ENCODE assay signal across 1 cellular context in genomic region chr17:83085103-83085502, GRCh38.
TF ChIP-seq lines count a peak whose summit lies in the region.

No MANE protein-coding gene starts in this region.

TF ChIP-seq in IMR-90, 13 proteins besides CTCF, POLR2A, EP300 and RAD21:
- TF ChIP-seq ELK1 (IDR thresholded peaks at IDR 0.05; ENCODE audit: borderline replicate concordance, low read depth, low read length) (no peak), BHLHE40 (IDR thresholded peaks at IDR 0.05; ENCODE audit: low read depth, low read length) (no peak), NFE2L2 (IDR thresholded peaks at IDR 0.05; ENCODE audit: low read depth, low read length) (no peak), FOS (IDR thresholded peaks at IDR 0.05; ENCODE audit: low read depth, low read length) (no peak), CEBPB (IDR thresholded peaks at IDR 0.05; ENCODE audit: low read depth, low read length) (no peak), MAZ (IDR thresholded peaks at IDR 0.05; ENCODE audit: borderline replicate concordance, low read depth, low read length) (no peak), RCOR1 (IDR thresholded peaks at IDR 0.05; ENCODE audit: insufficient replicate concordance, low read length) (no peak), SMC3 (IDR thresholded peaks at IDR 0.05; ENCODE audit: low read depth, low read length) (no peak), MAFK (IDR thresholded peaks at IDR 0.05; ENCODE audit: low read depth, low read length) (no peak)
- TF ChIP-seq, protein P1, sequence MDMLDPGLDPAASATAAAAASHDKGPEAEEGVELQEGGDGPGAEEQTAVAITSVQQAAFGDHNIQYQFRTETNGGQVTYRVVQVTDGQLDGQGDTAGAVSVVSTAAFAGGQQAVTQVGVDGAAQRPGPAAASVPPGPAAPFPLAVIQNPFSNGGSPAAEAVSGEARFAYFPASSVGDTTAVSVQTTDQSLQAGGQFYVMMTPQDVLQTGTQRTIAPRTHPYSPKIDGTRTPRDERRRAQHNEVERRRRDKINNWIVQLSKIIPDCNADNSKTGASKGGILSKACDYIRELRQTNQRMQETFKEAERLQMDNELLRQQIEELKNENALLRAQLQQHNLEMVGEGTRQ (IDR thresholded peaks at IDR 0.05; ENCODE audit: low read depth, low read length), result no peak
